ENCODE assay signal across 18 cellular contexts in the genomic region with DNA sequence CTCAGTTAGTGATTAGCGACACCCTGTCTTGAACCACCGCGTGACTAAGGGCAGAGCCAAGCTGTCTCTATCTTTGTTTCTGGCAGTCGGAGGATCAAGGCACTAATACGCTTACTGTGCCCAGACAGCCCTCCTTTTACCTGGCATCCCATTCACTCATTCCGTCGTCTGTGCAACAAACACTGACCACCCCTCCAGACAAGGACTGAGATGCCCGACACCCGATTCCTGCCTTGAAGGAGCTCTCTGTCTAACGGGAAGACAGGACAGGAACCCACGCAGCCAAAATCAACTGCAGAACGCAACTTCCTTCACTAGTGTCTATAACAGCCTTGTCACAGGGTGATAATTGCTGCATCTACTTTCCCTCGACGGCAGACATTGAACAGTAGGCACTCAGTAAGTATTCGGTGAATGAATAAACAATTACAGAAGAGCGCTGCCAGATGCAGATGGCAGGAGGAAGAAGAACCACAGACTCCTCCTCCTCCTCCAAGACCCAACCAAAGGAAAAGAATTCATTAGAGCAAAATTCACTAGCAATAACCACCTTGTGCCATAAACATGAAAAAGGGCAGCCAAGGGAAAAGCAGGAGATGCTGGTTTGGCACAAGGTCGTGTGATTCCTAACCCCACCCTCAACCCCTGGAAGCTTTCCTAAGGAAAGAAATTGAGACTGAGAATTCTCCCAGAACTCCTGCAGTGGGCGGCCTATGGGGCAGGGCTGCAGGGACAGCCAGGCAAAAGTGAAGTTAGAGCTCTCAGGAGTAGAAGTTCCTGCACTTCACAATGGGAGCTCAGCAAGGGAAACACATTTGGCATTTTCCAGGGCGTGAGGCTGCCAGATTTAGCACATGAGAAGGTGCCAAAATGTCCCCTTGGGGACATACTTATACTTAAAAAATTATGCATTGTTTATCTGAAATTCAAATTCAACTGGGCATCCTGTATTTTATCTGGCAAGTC.
DNase-seq lines count a peak whose midpoint lies in the region; ATAC-seq and TF ChIP-seq lines count a peak whose summit lies in the region.
"Had no signal": no experiment of that assay in that cellular context is flagged by ENCODE, and none has a peak within 500 bp of the region (broad histone marks: within the 10 kb centered on the region; RNA-seq: fewer than 3 reads in every experiment).

No MANE protein-coding gene starts in this region.

- peaks cover 0 to 7% (median 3%) of the 10 kb centered on the region in 5 experiments for H3K9me3 Mint-ChIP-seq in brain
- no peaks in the 10 kb centered on the region for H3K9me3 Mint-ChIP-seq in nephron progenitor cell

- H3K36me3 Mint-ChIP-seq in brain (no peaks in the 10 kb centered on the region), nephron progenitor cell (ENCODE audit: low read depth) (no peaks in the 10 kb centered on the region)
- H3K36me3 Mint-ChIP-seq: CD4-positive, alpha-beta memory T cell; IgD-negative memory B cell had no signal

- H3K27ac Mint-ChIP-seq in brain (peak overlapping the region in 3 of 5 experiments; percentile 2 to 33 (median 32)), nephron progenitor cell (peak overlapping the region; percentile 91)
- H3K27ac Mint-ChIP-seq: CD4-positive, alpha-beta memory T cell; GM23338; IgD-negative memory B cell had no signal

- H3K4me3 Mint-ChIP-seq in brain (no peak overlapping the region), nephron progenitor cell (no peak overlapping the region)
- H3K4me3 Mint-ChIP-seq: GM23338, IgD-negative memory B cell had no signal

- H3K27me3 Mint-ChIP-seq in brain = peaks cover 6% of the 10 kb centered on the region
- H3K27me3 Mint-ChIP-seq in nephron progenitor cell (ENCODE audit: low read depth, poor library complexity) = peaks cover 8% of the 10 kb centered on the region

- peak; percentile 5 for DNase-seq in GM13977 (ENCODE audit: low spot score)
- no peak for DNase-seq in nephron progenitor cell
- DNase-seq in ureter (ENCODE audit: low spot score) = peak; percentile 27
- DNase-seq in activated CD8-positive, alpha-beta memory T cell treated with anti-CD3 and anti-CD28 coated beads, Interleukin-2, amount 50 U/mL, for 48 hours = no peak
- no peak for DNase-seq in activated T-cell treated with anti-CD3 and anti-CD28 coated beads, Interleukin-2, amount 50 U/mL, for 48 hours
- DNase-seq: CD4-positive, alpha-beta memory T cell; DMS153; HCEC 1CT; NCI-H1105; NCI-H146; NCI-H2029 treated with DMSO at 0.1 percent for 48 hours; NCI-H2171; NCI-H524 treated with DMSO at 0.1 percent for 48 hours; NCI-H82 had no signal

- H3K4me1 Mint-ChIP-seq in brain (no peaks in the 10 kb centered on the region), nephron progenitor cell (peaks cover 24% of the 10 kb centered on the region)
- H3K4me1 Mint-ChIP-seq: CD4-positive, alpha-beta memory T cell; IgD-negative memory B cell had no signal

- ATAC-seq in GM21381 (IDR thresholded peaks at IDR 0.05; ENCODE audit: unreplicated experiment) = no peak
- ATAC-seq: GM23338 had no signal

- in situ Hi-C loops in GM13977 (cut with MboI; ENCODE audit: low pct_unique_long_range_greater_than_20kb, low sequenced_read_pairs, unreplicated experiment) = no loop called here

- no peak for TF ChIP-seq CTCF in GM13977 (IDR thresholded peaks at IDR 0.05; ENCODE audit: extremely low read depth, insufficient read depth, missing control alignments)
- no peak for TF ChIP-seq CTCF in brain (conservative IDR thresholded peaks at IDR 0.05)
- TF ChIP-seq CTCF in nephron progenitor cell (IDR thresholded peaks at IDR 0.05) = no peak

Comparison
In these comparisons a context has a peak if more than half of its experiments do, and no peak if none do; other contexts are left out.
1. DNase-seq: peak in GM13977 (single experiment) and ureter (single experiment); none in nephron progenitor cell (single experiment), activated CD8-positive, alpha-beta memory T cell treated with anti-CD3 and anti-CD28 coated beads, Interleukin-2, amount 50 U/mL, for 48 hours (single experiment) and activated T-cell treated with anti-CD3 and anti-CD28 coated beads, Interleukin-2, amount 50 U/mL, for 48 hours (0 of 2).